In genomic region chr20:38875170-38875993, GRCh38 we compare ENCODE assay signal across 9 cellular contexts. TPM values are rescaled to one million over a fixed set of nuclear protein-coding genes. Genes with fewer than 3 reads are reported as not detected.
DNase-seq lines count a peak whose midpoint lies in the region; ATAC-seq and TF ChIP-seq lines count a peak whose summit lies in the region.
"Had no signal": no experiment of that assay in that cellular context is flagged by ENCODE, and none has a peak within 500 bp of the region (broad histone marks: within the 10 kb centered on the region; RNA-seq: fewer than 3 reads in every experiment).

No MANE protein-coding gene starts in this region.

- peak; percentile 70 for DNase-seq in activated CD4-positive, alpha-beta memory T cell treated with anti-CD3 and anti-CD28 coated beads, Interleukin-2, amount 10 ng/mL, durations not matched to agents 7 days and 5 days
- no peak for DNase-seq in left ventricle myocardium superior
- DNase-seq in A673 (ENCODE audit: low spot score) = no peak
- DNase-seq in NCI-H2227 (lab: John Stamatoyannopoulos, UW; ENCODE audit: unreplicated experiment) = no peak

- CTCF ChIA-PET in activated CD4-positive, alpha-beta memory T cell treated with anti-CD3 and anti-CD28 coated beads, Interleukin-2, amount 10 ng/mL, durations not matched to agents 7 days and 5 days (lab: Charles Lee) = interaction anchor here (0.9 to 8.2 kb wide), 10 partner anchors 8 to 143 kb away, joined by 3 to 52 read pairs (median 5); partner anchors contain the start of genes FAM83D and PPP1R16B
- CTCF ChIA-PET in A673 (lab: Charles Lee) = no interaction called here

- BruUV-seq in A673 (replicated peaks; lab: Mats Ljungman, UMichigan) = no TSS peak

- TF ChIP-seq CTCF in DOHH2 (IDR thresholded peaks at IDR 0.05; ENCODE audit: low read depth, low read length, poor library complexity, severe bottlenecking) (peak; percentile 12), A673 (conservative IDR thresholded peaks at IDR 0.05; ENCODE audit: low read depth, low read length) (no peak)

- H3K4me1 ChIP-seq in DOHH2 (ENCODE audit: control insufficient read depth, low read length) (peaks cover 98% of the 10 kb centered on the region), A673 (ENCODE audit: insufficient read depth, low read length, poor library complexity, severe bottlenecking) (no peaks in the 10 kb centered on the region)

- peaks cover 93% of the 10 kb centered on the region for H3K4me1 Mint-ChIP-seq in activated CD4-positive, alpha-beta memory T cell treated with anti-CD3 and anti-CD28 coated beads, Interleukin-2, amount 10 ng/mL, durations not matched to agents 7 days and 5 days

- POLR2A ChIA-PET in activated CD4-positive, alpha-beta memory T cell treated with anti-CD3 and anti-CD28 coated beads, Interleukin-2, amount 10 ng/mL, durations not matched to agents 7 days and 5 days (lab: Charles Lee) = interaction anchor here (0.7 to 7.3 kb wide), 12 partner anchors 13 to 127 kb away, joined by 3 to 125 read pairs (median 8); partner anchors contain the start of genes ACTR5, DHX35, FAM83D and PPP1R16B
- POLR2A ChIA-PET in A673 (lab: Charles Lee; ENCODE audit: low non-redundant PET) = no interaction called here

- H3F3A ChIP-seq in DOHH2 (ENCODE audit: control insufficient read depth, insufficient read depth) = peaks cover 67% of the 10 kb centered on the region

- peaks cover 20% of the 10 kb centered on the region for H3K36me3 Mint-ChIP-seq in activated CD4-positive, alpha-beta memory T cell treated with anti-CD3 and anti-CD28 coated beads, Interleukin-2, amount 10 ng/mL, durations not matched to agents 7 days and 5 days (ENCODE audit: low read depth)

- H3K4me3 Mint-ChIP-seq in activated CD4-positive, alpha-beta memory T cell treated with anti-CD3 and anti-CD28 coated beads, Interleukin-2, amount 10 ng/mL, durations not matched to agents 7 days and 5 days = peak overlapping the region; percentile 60
- H3K4me3 Mint-ChIP-seq: dendritic cell treated with granulocyte-macrophage colony-stimulating factor and Interleukin-4, amounts not matched to agents 40 ng/mL and 50 ng/mL, for 4 days had no signal

- H4K20me1 ChIP-seq in DOHH2 (ENCODE audit: control insufficient read depth, insufficient read depth, low read depth, low read length) = no peaks in the 10 kb centered on the region

- H3K27ac ChIP-seq in DOHH2 (ENCODE audit: low read depth, low read length) (peak overlapping the region; percentile 98), temporal lobe (ENCODE audit: low read depth, low read length) (peak overlapping the region; percentile 96), A673 (ENCODE audit: low read depth, low read length, poor library complexity, severe bottlenecking) (no peak overlapping the region)

- H3K79me2 ChIP-seq in DOHH2 (ENCODE audit: control insufficient read depth, low read length) = peaks cover 73% of the 10 kb centered on the region

- H3K9me2 ChIP-seq in DOHH2 (replicated peaks; ENCODE audit: control insufficient read depth, low read length) = no peaks in the 10 kb centered on the region

- H3K36me3 ChIP-seq in DOHH2 (ENCODE audit: control insufficient read depth, low read length) (peaks cover 32% of the 10 kb centered on the region), A673 (ENCODE audit: insufficient read depth, low read length, poor library complexity, severe bottlenecking) (no peaks in the 10 kb centered on the region)

- intact Hi-C loops in left ventricle myocardium superior (cut with micrococcal nuclease) = loop anchor here (10.0 kb wide), 1 partner anchor 51 kb away; no protein-coding TSS in a partner anchor
- intact Hi-C loops in A673 (cut with micrococcal nuclease; ENCODE audit: unreplicated experiment) = no loop called here

- peak overlapping the region; percentile 63 for H3K4me3 ChIP-seq in DOHH2 (ENCODE audit: low read length)
- H3K4me3 ChIP-seq in A673 (ENCODE audit: low read depth, low read length, poor library complexity, severe bottlenecking) = no peak overlapping the region

- H3K27me3 Mint-ChIP-seq in activated CD4-positive, alpha-beta memory T cell treated with anti-CD3 and anti-CD28 coated beads, Interleukin-2, amount 10 ng/mL, durations not matched to agents 7 days and 5 days = no peaks in the 10 kb centered on the region

- H3K4me2 ChIP-seq in DOHH2 (ENCODE audit: low read length) = peak overlapping the region; percentile 84

- H3K9me3 ChIP-seq in DOHH2 (ENCODE audit: control insufficient read depth, insufficient read depth, low read length) (no peaks in the 10 kb centered on the region), A673 (ENCODE audit: low read depth, low read length, poor library complexity, severe bottlenecking) (no peaks in the 10 kb centered on the region)

- ATAC-seq in GM19463 (IDR thresholded peaks at IDR 0.05; ENCODE audit: unreplicated experiment) (peak; percentile 40), HG03520 (IDR thresholded peaks at IDR 0.05; ENCODE audit: unreplicated experiment) (peak; percentile 59), left ventricle myocardium superior (peak; percentile 77)

- H3K9me3 Mint-ChIP-seq in activated CD4-positive, alpha-beta memory T cell treated with anti-CD3 and anti-CD28 coated beads, Interleukin-2, amount 10 ng/mL, durations not matched to agents 7 days and 5 days = no peaks in the 10 kb centered on the region
- H3K9me3 Mint-ChIP-seq: dendritic cell treated with granulocyte-macrophage colony-stimulating factor and Interleukin-4, amounts not matched to agents 40 ng/mL and 50 ng/mL, for 4 days had no signal

- H3K27ac Mint-ChIP-seq in activated CD4-positive, alpha-beta memory T cell treated with anti-CD3 and anti-CD28 coated beads, Interleukin-2, amount 10 ng/mL, durations not matched to agents 7 days and 5 days = peak overlapping the region; percentile 96
- H3K27ac Mint-ChIP-seq: dendritic cell treated with granulocyte-macrophage colony-stimulating factor and Interleukin-4, amounts not matched to agents 40 ng/mL and 50 ng/mL, for 4 days had no signal

- H3K27me3 ChIP-seq in DOHH2 (ENCODE audit: control insufficient read depth, low read length) = no peaks in the 10 kb centered on the region
- peaks cover 70% of the 10 kb centered on the region for H3K27me3 ChIP-seq in A673 (replicated peaks; ENCODE audit: insufficient read depth, low read depth, low read length, poor library complexity)

RNA-seq across cellular contexts. Expression of gene FAM83D, which starts 50.8 kb away (rescaled TPM):
- 10 to 100 TPM; 18.9 to 19.9 TPM for total RNA-seq in activated CD4-positive, alpha-beta memory T cell treated with anti-CD3 and anti-CD28 coated beads, Interleukin-2, amount 10 ng/mL, durations not matched to agents 7 days and 5 days
- 0.20 TPM for total RNA-seq in left ventricle myocardium superior
- 2.0 TPM for total RNA-seq in temporal lobe
- 67.2 and 74.0 TPM in 2 replicates for total RNA-seq in A673 (2021)
